In the genomic region with DNA sequence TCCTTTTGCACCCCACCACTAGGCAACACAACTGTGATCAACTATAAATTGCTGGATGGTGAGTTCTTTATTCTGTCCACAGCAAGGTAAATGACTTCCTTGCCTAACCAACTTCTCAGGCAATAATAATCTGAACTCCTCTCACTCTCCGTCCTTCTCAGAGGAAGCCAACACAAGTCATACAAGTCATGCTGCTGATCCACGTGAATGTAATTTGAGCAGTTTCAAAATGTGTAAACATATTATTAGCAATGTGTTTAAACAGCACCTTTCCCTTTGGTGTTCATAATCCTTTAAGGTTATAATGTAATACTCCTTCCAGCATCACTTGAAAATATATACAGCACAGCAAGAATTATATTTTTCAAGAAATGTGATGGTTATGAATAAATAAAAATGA, we compare ENCODE assay signal across 19 cellular contexts.
DNase-seq lines count a peak whose midpoint lies in the region; ATAC-seq, FAIRE-seq and TF ChIP-seq lines count a peak whose summit lies in the region.
"Had no signal": no experiment of that assay in that cellular context is flagged by ENCODE, and none has a peak within 500 bp of the region (broad histone marks: within the 10 kb centered on the region; RNA-seq: fewer than 3 reads in every experiment).

No MANE protein-coding gene starts in this region.

- peak; percentile 10 for DNase-seq in NCI-H526 treated with DMSO at 0.1 percent for 48 hours (lab: John Stamatoyannopoulos, UW)
- DNase-seq in NCI-H526 (lab: John Stamatoyannopoulos, UW) = no peak
- DNase-seq in NCI-H2227 (lab: John Stamatoyannopoulos, UW; ENCODE audit: unreplicated experiment) = peak; percentile 22
- peak; percentile 83 for DNase-seq in epithelial cell of esophagus (ENCODE audit: low read depth)
- DNase-seq in stomach = no peak
- no peak for DNase-seq in activated naive CD8-positive, alpha-beta T cell treated with anti-CD3 and anti-CD28 coated beads, Interleukin-2, amount 50 U/mL, for 24 hours
- DNase-seq in H54 (ENCODE audit: insufficient read length, low spot score) = no peak
- DNase-seq in progenitor cell of endocrine pancreas (ENCODE audit: low spot score, unreplicated experiment) = no peak
- DNase-seq: activated CD8-positive, alpha-beta T cell treated with anti-CD3 and anti-CD28 coated beads for 36 hours; amniotic stem cell; cerebellar nuclear complex; foreskin keratinocyte; mesendoderm; nephron progenitor cell; right cardiac atrium; stimulated activated CD4-positive, alpha-beta T cell treated with anti-CD3 and anti-CD28 coated beads, Interleukin-2, amount 100 ng/mL, for 24 hours; transverse colon had no signal

- TF ChIP-seq POLR2A in stomach (IDR thresholded peaks at IDR 0.05) (no peak), H54 (IDR thresholded peaks at IDR 0.05; ENCODE audit: low read depth, low read length) (no peak)

- TF ChIP-seq EP300 in stomach (IDR thresholded peaks at IDR 0.05) = no peak

- H3K27ac ChIP-seq in stomach = peak overlapping the region in 4 of 5 donors; percentile 6 to 65 (median 31)
- H3K27ac ChIP-seq: foreskin keratinocyte, transverse colon had no signal

- H3K36me3 ChIP-seq in stomach = no peaks in the 10 kb centered on the region
- H3K36me3 ChIP-seq: transverse colon had no signal

- ATAC-seq in activated naive CD8-positive, alpha-beta T cell treated with anti-CD3 and anti-CD28 coated beads, Interleukin-2, amount 50 U/mL, for 24 hours = no peak
- ATAC-seq: activated CD8-positive, alpha-beta T cell treated with anti-CD3 and anti-CD28 coated beads for 36 hours; foreskin keratinocyte; GM23338; right cardiac atrium; SK-N-SH treated with all-trans-retinoic acid at 6 μM for 48 hours had no signal

- H3K4me3 ChIP-seq in epithelial cell of esophagus (ENCODE audit: low read length) (no peak overlapping the region), stomach (no peak overlapping the region)
- H3K4me3 ChIP-seq: GM23338, transverse colon had no signal

- TF ChIP-seq CTCF in epithelial cell of esophagus (IDR thresholded peaks at IDR 0.05; ENCODE audit: insufficient read depth, low read depth, low read length, missing control alignments) (no peak), stomach (IDR thresholded peaks at IDR 0.05) (no peak), progenitor cell of endocrine pancreas (IDR thresholded peaks at IDR 0.05; ENCODE audit: unreplicated experiment) (no peak)

- FAIRE-seq in H54 (lab: Jason Lieb, UNC) = no peak

- no peaks in the 10 kb centered on the region for H3K4me1 Mint-ChIP-seq in activated naive CD8-positive, alpha-beta T cell treated with anti-CD3 and anti-CD28 coated beads, Interleukin-2, amount 50 U/mL, for 24 hours
- H3K4me1 Mint-ChIP-seq in progenitor cell of endocrine pancreas (ENCODE audit: low read depth) = peaks cover 19% of the 10 kb centered on the region
- H3K4me1 Mint-ChIP-seq: nephron progenitor cell had no signal

- no peaks in the 10 kb centered on the region for H3K9me3 Mint-ChIP-seq in activated naive CD8-positive, alpha-beta T cell treated with anti-CD3 and anti-CD28 coated beads, Interleukin-2, amount 50 U/mL, for 24 hours
- peaks cover 23% of the 10 kb centered on the region for H3K9me3 Mint-ChIP-seq in progenitor cell of endocrine pancreas (ENCODE audit: low read depth)

- no peak overlapping the region for H3K4me3 Mint-ChIP-seq in activated naive CD8-positive, alpha-beta T cell treated with anti-CD3 and anti-CD28 coated beads, Interleukin-2, amount 50 U/mL, for 24 hours
- no peak overlapping the region for H3K4me3 Mint-ChIP-seq in progenitor cell of endocrine pancreas (ENCODE audit: low read depth)
- H3K4me3 Mint-ChIP-seq: activated CD8-positive, alpha-beta T cell treated with anti-CD3 and anti-CD28 coated beads for 36 hours; GM23338; nephron progenitor cell had no signal

- H3K27ac Mint-ChIP-seq in activated naive CD8-positive, alpha-beta T cell treated with anti-CD3 and anti-CD28 coated beads, Interleukin-2, amount 50 U/mL, for 24 hours = no peak overlapping the region
- no peak overlapping the region for H3K27ac Mint-ChIP-seq in progenitor cell of endocrine pancreas
- H3K27ac Mint-ChIP-seq: activated CD8-positive, alpha-beta T cell treated with anti-CD3 and anti-CD28 coated beads for 36 hours; GM23338; nephron progenitor cell had no signal

- H3K27me3 ChIP-seq in stomach = no peaks in the 10 kb centered on the region
- H3K27me3 ChIP-seq: foreskin keratinocyte, transverse colon had no signal

- peaks cover 0 to 7% (median 3%) of the 10 kb centered on the region in 4 donors for H3K4me1 ChIP-seq in stomach
- H3K4me1 ChIP-seq: foreskin keratinocyte, transverse colon had no signal

- intact Hi-C loops in stomach (cut with DNase I; ENCODE audit: low total_unique reads) = no loop called here

- 14 to 29% (median 17%) methylated on average over 2 of the region's 2 CpGs for WGBS in stomach, 5 donors

- H3K9me3 ChIP-seq in stomach = peaks cover 0 to under 1% (median 0%) of the 10 kb centered on the region in 4 donors
- H3K9me3 ChIP-seq: transverse colon had no signal

- no peaks in the 10 kb centered on the region for H3K36me3 Mint-ChIP-seq in activated naive CD8-positive, alpha-beta T cell treated with anti-CD3 and anti-CD28 coated beads, Interleukin-2, amount 50 U/mL, for 24 hours (ENCODE audit: low read depth)
- peaks cover 3% of the 10 kb centered on the region for H3K36me3 Mint-ChIP-seq in progenitor cell of endocrine pancreas (ENCODE audit: insufficient read depth)

- peaks cover 3% of the 10 kb centered on the region for H3K27me3 Mint-ChIP-seq in activated naive CD8-positive, alpha-beta T cell treated with anti-CD3 and anti-CD28 coated beads, Interleukin-2, amount 50 U/mL, for 24 hours
- H3K27me3 Mint-ChIP-seq in progenitor cell of endocrine pancreas = no peaks in the 10 kb centered on the region
- H3K27me3 Mint-ChIP-seq: activated CD8-positive, alpha-beta T cell treated with anti-CD3 and anti-CD28 coated beads for 36 hours had no signal

Comparison
In these comparisons a context has a peak if more than half of its experiments do, and no peak if none do; other contexts are left out.
1. DNase-seq: peak in NCI-H526 treated with DMSO at 0.1 percent for 48 hours (single experiment), NCI-H2227 (single experiment) and epithelial cell of esophagus (single experiment); none in NCI-H526 (0 of 2), stomach (single experiment), activated naive CD8-positive, alpha-beta T cell treated with anti-CD3 and anti-CD28 coated beads, Interleukin-2, amount 50 U/mL, for 24 hours (single experiment), H54 (single experiment) and progenitor cell of endocrine pancreas (single experiment).